ENCODE assay signal across 9 cellular contexts in the genomic region with DNA sequence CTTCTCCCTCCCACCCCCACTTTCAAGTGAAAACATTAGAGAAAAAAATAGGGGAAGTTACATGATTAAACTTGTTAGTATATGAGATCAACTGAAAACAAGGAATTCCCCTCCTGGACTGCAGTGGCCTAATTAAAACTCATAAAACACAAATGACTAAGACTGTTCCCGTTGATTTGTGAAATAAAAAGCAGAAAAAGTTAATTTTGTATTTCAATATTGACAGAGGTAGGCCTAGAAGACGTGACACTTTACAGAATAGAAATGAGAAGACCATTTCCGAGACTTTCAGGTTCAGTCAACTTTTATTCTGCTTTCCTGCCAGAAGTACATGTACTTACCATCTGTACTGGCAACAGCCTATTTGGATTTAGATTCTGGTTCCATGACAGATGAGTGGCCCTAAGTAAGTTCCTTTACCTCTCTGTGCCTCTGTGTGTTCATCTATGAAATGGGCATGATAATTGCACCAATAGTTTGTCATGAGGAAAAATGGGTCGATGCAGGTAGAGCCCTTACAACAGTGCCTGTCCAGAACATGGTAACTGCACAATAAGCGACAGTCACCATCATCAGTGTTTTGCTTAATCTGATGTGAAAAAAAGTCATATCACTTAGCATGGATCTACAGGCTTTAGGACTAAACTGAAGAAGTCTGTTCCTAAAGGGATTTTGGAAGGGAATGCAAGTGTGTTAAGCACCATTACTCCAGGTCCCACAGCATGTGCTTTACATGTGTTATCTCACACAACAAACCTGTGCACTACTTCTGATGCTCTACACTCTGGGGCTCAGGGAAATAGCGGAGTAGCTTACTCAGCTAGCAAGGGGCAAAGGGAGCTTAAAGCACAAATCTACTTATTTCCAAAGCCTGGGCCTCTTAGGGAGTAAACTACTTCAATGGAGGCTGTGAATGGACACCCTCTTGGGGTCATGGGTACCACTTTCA.
DNase-seq lines count a peak whose midpoint lies in the region; ATAC-seq lines count a peak whose summit lies in the region.
"Had no signal": no experiment of that assay in that cellular context is flagged by ENCODE, and none has a peak within 500 bp of the region (broad histone marks: within the 10 kb centered on the region; RNA-seq: fewer than 3 reads in every experiment).

No MANE protein-coding gene starts in this region.

- peak overlapping the region; percentile 15 for H3K4me3 Mint-ChIP-seq in activated CD8-positive, alpha-beta T cell treated with anti-CD3 and anti-CD28 coated beads, Interleukin-2, amount 10 ng/mL, durations not matched to agents 7 days and 5 days

- CTCF ChIA-PET in activated CD8-positive, alpha-beta T cell treated with anti-CD3 and anti-CD28 coated beads, Interleukin-2, amount 10 ng/mL, durations not matched to agents 7 days and 5 days (lab: Charles Lee) = no interaction called here

- POLR2A ChIA-PET in activated CD8-positive, alpha-beta T cell treated with anti-CD3 and anti-CD28 coated beads, Interleukin-2, amount 10 ng/mL, durations not matched to agents 7 days and 5 days (lab: Charles Lee) = no interaction called here

- H3K36me3 Mint-ChIP-seq in activated CD8-positive, alpha-beta T cell treated with anti-CD3 and anti-CD28 coated beads, Interleukin-2, amount 10 ng/mL, durations not matched to agents 7 days and 5 days (ENCODE audit: low read depth) = peaks cover 62% of the 10 kb centered on the region

- no peaks in the 10 kb centered on the region for H3K9me3 Mint-ChIP-seq in activated CD8-positive, alpha-beta T cell treated with anti-CD3 and anti-CD28 coated beads, Interleukin-2, amount 10 ng/mL, durations not matched to agents 7 days and 5 days (ENCODE audit: insufficient read depth)

- peak; percentile 31 for ATAC-seq in HG03060 (IDR thresholded peaks at IDR 0.05; ENCODE audit: low read depth, unreplicated experiment)
- ATAC-seq in activated CD8-positive, alpha-beta T cell treated with anti-CD3 and anti-CD28 coated beads, Interleukin-2, amount 10 ng/mL, durations not matched to agents 7 days and 5 days = no peak

- H3K27ac Mint-ChIP-seq in activated CD8-positive, alpha-beta T cell treated with anti-CD3 and anti-CD28 coated beads, Interleukin-2, amount 10 ng/mL, durations not matched to agents 7 days and 5 days = peak overlapping the region; percentile 60

- peaks cover 68% of the 10 kb centered on the region for H3K4me1 Mint-ChIP-seq in activated CD8-positive, alpha-beta T cell treated with anti-CD3 and anti-CD28 coated beads, Interleukin-2, amount 10 ng/mL, durations not matched to agents 7 days and 5 days (ENCODE audit: low read depth)

- DNase-seq in NCI-H82 (lab: John Stamatoyannopoulos, UW) = peak; percentile 55
- DNase-seq in NCI-H82 treated with DMSO at 0.1 percent for 48 hours (lab: John Stamatoyannopoulos, UW; ENCODE audit: unreplicated experiment) = no peak
- no peak for DNase-seq in activated CD8-positive, alpha-beta T cell treated with anti-CD3 and anti-CD28 coated beads, Interleukin-2, amount 10 ng/mL, durations not matched to agents 7 days and 5 days
- DNase-seq in renal cortical epithelial cell (ENCODE audit: low read depth) = peak; percentile 65
- DNase-seq in NCI-H446 treated with DMSO at 0.1 percent for 48 hours (lab: John Stamatoyannopoulos, UW) = no peak
- DNase-seq in NCI-H1417 treated with DMSO at 0.1 percent for 48 hours (lab: John Stamatoyannopoulos, UW) = no peak
- no peak for DNase-seq in cerebellar nuclear complex (lab: John Stamatoyannopoulos, UW)
- DNase-seq: islet precursor cell had no signal

- H3K27me3 Mint-ChIP-seq in activated CD8-positive, alpha-beta T cell treated with anti-CD3 and anti-CD28 coated beads, Interleukin-2, amount 10 ng/mL, durations not matched to agents 7 days and 5 days (ENCODE audit: low read depth) = no peaks in the 10 kb centered on the region

Comparison
In these comparisons a context has a peak if more than half of its experiments do, and no peak if none do; other contexts are left out.
1. DNase-seq: peak in NCI-H82 (single experiment) and renal cortical epithelial cell (single experiment); none in NCI-H82 treated with DMSO at 0.1 percent for 48 hours (single experiment), activated CD8-positive, alpha-beta T cell treated with anti-CD3 and anti-CD28 coated beads, Interleukin-2, amount 10 ng/mL, durations not matched to agents 7 days and 5 days (single experiment), NCI-H446 treated with DMSO at 0.1 percent for 48 hours (single experiment), NCI-H1417 treated with DMSO at 0.1 percent for 48 hours (single experiment) and cerebellar nuclear complex (0 of 2).